ENCODE assay signal across 8 cellular contexts in the genomic region with DNA sequence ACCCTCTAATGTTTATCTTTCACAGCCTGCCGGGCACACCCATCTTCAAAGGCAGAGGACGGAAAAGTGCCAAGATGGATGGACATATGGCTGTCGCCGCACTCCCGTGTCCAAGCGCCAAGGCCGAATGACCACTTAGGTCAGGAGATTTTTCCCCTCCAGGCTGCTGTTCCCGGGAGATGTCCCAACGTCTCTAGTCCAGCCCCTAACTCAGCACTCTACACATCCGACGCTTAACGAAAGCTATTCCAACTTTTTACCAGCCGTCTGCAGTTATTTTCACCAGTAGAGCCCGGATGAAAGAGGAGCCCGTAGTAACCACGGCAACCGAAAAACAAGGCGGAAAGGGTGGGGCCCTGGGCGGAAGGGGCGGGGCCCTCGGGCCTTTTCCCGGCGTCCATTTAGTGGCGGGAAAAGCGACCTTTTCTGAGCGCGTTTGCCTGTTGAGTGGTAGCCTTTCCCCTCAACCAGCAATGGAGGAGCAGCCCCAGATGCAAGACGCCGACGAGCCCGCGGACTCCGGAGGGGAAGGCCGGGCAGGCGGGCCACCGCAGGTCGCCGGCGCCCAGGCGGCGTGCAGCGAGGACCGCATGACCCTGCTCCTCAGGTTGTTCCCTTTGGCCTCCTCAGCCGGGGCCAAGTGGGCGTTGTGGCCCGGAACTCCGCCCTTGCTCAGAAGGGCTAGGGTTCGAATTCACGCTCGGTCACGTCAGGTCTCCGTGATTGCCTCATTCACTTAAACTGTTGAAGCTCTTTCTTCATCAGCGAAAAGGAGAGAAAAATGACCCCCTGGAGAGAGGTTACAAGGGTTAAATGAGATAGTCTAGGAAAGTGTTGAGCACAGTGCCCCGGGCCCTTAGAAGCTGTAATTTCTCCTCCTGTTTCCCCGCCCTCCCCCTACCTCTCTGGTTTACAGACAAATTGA.
DNase-seq lines count a peak whose midpoint lies in the region; ATAC-seq lines count a peak whose summit lies in the region.

A gene with protein sequence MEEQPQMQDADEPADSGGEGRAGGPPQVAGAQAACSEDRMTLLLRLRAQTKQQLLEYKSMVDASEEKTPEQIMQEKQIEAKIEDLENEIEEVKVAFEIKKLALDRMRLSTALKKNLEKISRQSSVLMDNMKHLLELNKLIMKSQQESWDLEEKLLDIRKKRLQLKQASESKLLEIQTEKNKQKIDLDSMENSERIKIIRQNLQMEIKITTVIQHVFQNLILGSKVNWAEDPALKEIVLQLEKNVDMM (plus strand): TSS at position 422 of the 925 bp plus-strand sequence. CDS start 52 bp downstream, at position 474.

- ATAC-seq in GM19043 (IDR thresholded peaks at IDR 0.05; ENCODE audit: low read depth, unreplicated experiment) (peak; percentile 89), HG03354 (IDR thresholded peaks at IDR 0.05; ENCODE audit: poor library complexity, severe bottlenecking, unreplicated experiment) (peak; percentile 96)

- peak within 1 kb of the TSS; percentile 48 for H3K27ac ChIP-seq in caudate nucleus (ENCODE audit: low read depth, low read length)

- DNase-seq in AG20443 (ENCODE audit: low spot score) (peak; percentile 97), NCI-H446 (lab: John Stamatoyannopoulos, UW) (peak; percentile 83 to 91), caudate nucleus (lab: John Stamatoyannopoulos, UW) (peak in 60 of 61 donors; percentile 11 to 93 (median 78)), iris pigment epithelial cell (ENCODE audit: low read depth) (peak; percentile 89)
- peak; percentile 66 to 79 (median 76) for DNase-seq in activated CD4-positive, CD25-positive, alpha-beta regulatory T cell (lab: John Stamatoyannopoulos, UW)
- DNase-seq in stimulated activated CD4-positive, alpha-beta T cell treated with anti-CD3 and anti-CD28 coated beads, Interleukin-12 subunit alpha, Interleukin-12 subunit beta, amount 100 ng/mL, for 24 hours (ENCODE audit: low read depth in 2 of 2) = peak; percentile 85 to 93

Comparison
In these comparisons a context has a peak if more than half of its experiments do, and no peak if none do; other contexts are left out.
1. Peak in every context shown above with its lines: DNase-seq, ATAC-seq and H3K27ac ChIP-seq.